In the genomic region with DNA sequence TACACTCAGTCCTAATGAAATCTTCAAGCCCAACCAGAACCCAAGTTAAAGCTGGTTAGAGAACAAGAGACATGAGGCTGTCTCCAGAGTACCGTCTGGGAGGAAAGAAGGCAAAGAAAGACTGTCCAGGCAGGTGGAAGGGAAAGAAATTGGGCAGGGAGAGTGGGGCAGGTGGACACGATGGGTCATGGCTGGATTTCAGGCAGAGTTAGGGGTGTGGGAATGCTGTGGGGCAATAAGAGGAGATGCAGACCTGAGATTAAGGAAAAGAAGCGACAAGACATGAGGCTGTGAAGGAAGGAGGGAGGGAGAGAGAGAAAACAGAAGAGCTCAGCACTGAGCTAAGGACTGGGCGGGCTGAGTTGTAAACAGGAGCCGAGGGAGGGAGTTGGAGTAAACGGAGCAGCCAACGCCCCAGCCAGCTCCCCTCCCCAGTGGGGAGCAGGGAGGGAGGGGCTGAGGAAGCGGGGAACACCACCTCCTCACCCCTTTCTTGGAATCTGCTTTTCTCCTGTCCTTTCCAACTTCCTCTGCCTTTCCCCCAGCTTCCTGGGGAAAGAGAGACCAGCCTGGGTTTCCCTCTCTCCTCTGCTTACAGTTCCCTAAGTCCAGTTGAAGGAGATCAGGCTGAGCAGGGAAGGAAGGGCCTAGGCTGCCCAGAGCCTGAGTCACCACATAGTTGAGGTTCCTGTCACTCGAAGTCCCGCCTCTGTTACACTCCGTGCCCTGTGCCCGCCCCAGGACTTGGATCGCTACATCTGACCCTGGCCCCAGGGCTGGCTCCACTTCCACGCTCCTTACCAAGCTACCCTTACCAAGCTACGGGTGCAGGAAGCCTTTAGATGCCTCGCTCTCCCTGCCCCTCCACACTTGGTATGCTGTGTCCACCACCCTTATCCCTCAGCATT, we compare ENCODE assay signal across 8 cellular contexts. TPM values are rescaled to one million over a fixed set of nuclear protein-coding genes. Genes with fewer than 3 reads are reported as not detected.
DNase-seq lines count a peak whose midpoint lies in the region; ATAC-seq and TF ChIP-seq lines count a peak whose summit lies in the region.

No MANE protein-coding gene starts in this region.

- H3K4me2 ChIP-seq in neural cell (ENCODE audit: low read length): peak overlapping the region; percentile 36

- no peaks in the 10 kb centered on the region for H3K9me2 ChIP-seq in neural cell (ENCODE audit: insufficient read depth, low read length)

- H3K4me3 ChIP-seq in fibroblast of mammary gland (ENCODE audit: control insufficient read depth, low read depth, low read length): peak overlapping the region; percentile 38
- peak overlapping the region; percentile 25 for H3K4me3 ChIP-seq in neural cell (ENCODE audit: low read length)

- no peak overlapping the region for H2AFZ ChIP-seq in neural cell (ENCODE audit: low read depth, low read length)

- TF ChIP-seq EP300 in neural cell (conservative IDR thresholded peaks at IDR 0.05; ENCODE audit: poor library complexity, severe bottlenecking): no peak

- no peaks in the 10 kb centered on the region for H3F3A ChIP-seq in neural cell (ENCODE audit: insufficient read depth, low read length, poor library complexity, severe bottlenecking)

- H3K27ac ChIP-seq in neural cell (ENCODE audit: low read length): peak overlapping the region; percentile 96

- H3K9me3 ChIP-seq in neural cell (ENCODE audit: low read length): no peaks in the 10 kb centered on the region

- no peak for ATAC-seq in HG03442 (IDR thresholded peaks at IDR 0.05; ENCODE audit: unreplicated experiment)
- no peak for ATAC-seq in HG03571 (IDR thresholded peaks at IDR 0.05; ENCODE audit: unreplicated experiment)

- peaks cover 2% of the 10 kb centered on the region for H3K27me3 ChIP-seq in neural cell (ENCODE audit: insufficient read depth, low read depth, low read length)

- H3K79me2 ChIP-seq in neural cell (replicated peaks; ENCODE audit: insufficient read depth, low read length): no peaks in the 10 kb centered on the region

- no peak for TF ChIP-seq RAD21 in neural cell (conservative IDR thresholded peaks at IDR 0.05)

- TF ChIP-seq CTCF in fibroblast of mammary gland (conservative IDR thresholded peaks at IDR 0.05; ENCODE audit: control insufficient read depth, insufficient read depth, low read depth, low read length) (no peak), neural cell (IDR thresholded peaks at IDR 0.05; ENCODE audit: poor library complexity, severe bottlenecking) (no peak)

- no peaks in the 10 kb centered on the region for H4K20me1 ChIP-seq in neural cell (ENCODE audit: insufficient read depth)

- peak; percentile 98 for DNase-seq in EL
- peak; percentile 73 for DNase-seq in NCI-H82 (lab: John Stamatoyannopoulos, UW)
- peak; percentile 53 to 57 for DNase-seq in activated T-cell treated with anti-CD3 and anti-CD28 coated beads, Interleukin-2, amount 50 U/mL, for 48 hours
- peak; percentile 97 for DNase-seq in fibroblast of mammary gland (ENCODE audit: low read depth)
- no peak for DNase-seq in NCI-H446 (lab: John Stamatoyannopoulos, UW)

- H3K9ac ChIP-seq in neural cell (ENCODE audit: low read length): peak overlapping the region; percentile 64

- H3K36me3 ChIP-seq in neural cell (ENCODE audit: insufficient read depth, low read length): no peaks in the 10 kb centered on the region

TF ChIP-seq in neural cell, 6 proteins besides CTCF, POLR2A, EP300 and RAD21:
- no peak for TF ChIP-seq EZH2 (IDR thresholded peaks at IDR 0.05; ENCODE audit: borderline replicate concordance, insufficient read depth, low read length, poor library complexity, severe bottlenecking)
- TF ChIP-seq SMC3 (conservative IDR thresholded peaks at IDR 0.05; ENCODE audit: poor library complexity): no peak
- TF ChIP-seq REST (IDR thresholded peaks at IDR 0.05; ENCODE audit: borderline replicate concordance): no peak
- no peak for TF ChIP-seq POLR2AphosphoS5 (IDR thresholded peaks at IDR 0.05)
- no peak for TF ChIP-seq TAF1 (IDR thresholded peaks at IDR 0.05; ENCODE audit: low read depth)
- TF ChIP-seq MXI1 (conservative IDR thresholded peaks at IDR 0.05; ENCODE audit: poor library complexity, severe bottlenecking): no peak

RNA-seq across cellular contexts. Expression of gene AHNAK, which starts 6.6 kb away (rescaled TPM):
- polyA plus RNA-seq in neural cell: 0.11 and 0.12 TPM in 2 replicates
- 0.81 and 0.97 TPM in 2 replicates for polyA minus RNA-seq in neural cell

RNA-seq across cellular contexts. Expression of gene EEF1G, which starts 20.5 kb away (rescaled TPM):
- polyA plus RNA-seq in neural cell: 1,473 and 1,555 TPM in 2 replicates
- polyA minus RNA-seq in neural cell: 976 and 1,099 TPM in 2 replicates

RNA-seq across cellular contexts. Expression of gene TUT1, which starts 38.1 kb away (rescaled TPM):
- 12.0 and 17.8 TPM in 2 replicates for polyA plus RNA-seq in neural cell
- 8.5 and 12.2 TPM in 2 replicates for polyA minus RNA-seq in neural cell

RNA-seq across cellular contexts. Expression of gene MTA2, which starts 48.5 kb away (rescaled TPM):
- polyA plus RNA-seq in neural cell: 130 and 140 TPM in 2 replicates
- polyA minus RNA-seq in neural cell: 151 and 174 TPM in 2 replicates

RNA-seq across cellular contexts. Expression of gene EML3, which starts 59.4 kb away (rescaled TPM):
- polyA plus RNA-seq in neural cell: 0.38 and 2.5 TPM in 2 replicates
- 1.4 and 1.7 TPM in 2 replicates for polyA minus RNA-seq in neural cell

Comparison
In these comparisons a context has a peak if more than half of its experiments do, and no peak if none do; other contexts are left out.
1. DNase-seq: peak in EL (single experiment), NCI-H82 (single experiment), activated T-cell treated with anti-CD3 and anti-CD28 coated beads, Interleukin-2, amount 50 U/mL, for 48 hours (2 of 2) and fibroblast of mammary gland (single experiment); none in NCI-H446 (0 of 2).